Comparison of ENCODE assay signal across 9 cellular contexts in the genomic region with DNA sequence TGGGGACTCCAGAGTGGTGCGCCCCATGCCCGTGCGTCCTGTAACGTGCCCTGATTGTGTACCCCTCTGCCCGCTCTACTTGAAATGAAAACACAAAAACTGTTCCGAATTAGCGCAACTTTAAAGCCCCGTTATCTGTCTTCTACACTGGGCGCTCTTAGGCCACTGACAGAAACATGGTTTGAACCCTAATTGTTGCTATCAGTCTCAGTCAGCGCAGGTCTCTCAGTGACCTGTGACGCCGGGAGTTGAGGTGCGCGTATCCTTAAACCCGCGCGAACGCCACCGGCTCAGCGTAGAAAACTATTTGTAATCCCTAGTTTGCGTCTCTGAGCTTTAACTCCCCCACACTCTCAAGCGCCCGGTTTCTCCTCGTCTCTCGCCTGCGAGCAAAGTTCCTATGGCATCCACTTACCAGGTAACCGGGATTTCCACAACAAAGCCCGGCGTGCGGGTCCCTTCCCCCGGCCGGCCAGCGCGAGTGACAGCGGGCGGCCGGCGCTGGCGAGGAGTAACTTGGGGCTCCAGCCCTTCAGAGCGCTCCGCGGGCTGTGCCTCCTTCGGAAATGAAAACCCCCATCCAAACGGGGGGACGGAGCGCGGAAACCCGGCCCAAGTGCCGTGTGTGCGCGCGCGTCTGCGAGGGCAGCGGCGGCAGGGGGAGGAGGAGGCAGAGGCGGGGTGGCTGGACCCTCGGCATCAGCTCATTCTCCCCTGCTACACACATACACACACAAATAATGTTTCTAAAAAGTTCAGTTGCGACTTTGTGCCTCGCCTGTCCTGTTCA. TPM values are rescaled to one million over a fixed set of nuclear protein-coding genes. Genes with fewer than 3 reads are reported as not detected.
DNase-seq lines count a peak whose midpoint lies in the region; ATAC-seq, FAIRE-seq and TF ChIP-seq lines count a peak whose summit lies in the region.
"Had no signal": no experiment of that assay in that cellular context is flagged by ENCODE, and none has a peak within 500 bp of the region (broad histone marks: within the 10 kb centered on the region; RNA-seq: fewer than 3 reads in every experiment).

No MANE protein-coding gene starts in this region.

- no peaks in the 10 kb centered on the region for H3K9me3 Mint-ChIP-seq in endothelial cell (ENCODE audit: unreplicated experiment)

- H3K27me3 Mint-ChIP-seq in endothelial cell (ENCODE audit: unreplicated experiment): peaks cover 11% of the 10 kb centered on the region

- H3K27ac Mint-ChIP-seq in endothelial cell (ENCODE audit: unreplicated experiment): no peak overlapping the region

- peak overlapping the region; percentile 95 to 97 for H3K27ac ChIP-seq in A549
- peak overlapping the region; percentile 9 for H3K27ac ChIP-seq in thymus (ENCODE audit: low read depth)

- CTCF ChIA-PET in A549 (lab: Yijun Ruan, JAX): interaction anchor here (0.9 to 1.9 kb wide), 4 partner anchors 13 to 245 kb away, joined by 3 to 4 read pairs (median 4); no protein-coding TSS in a partner anchor

- 2% methylated on average over 36 of the region's 60 CpGs for WGBS in A549 (ENCODE audit: missing lambda C conversion rate)
- 2% methylated on average over 60 of the region's 60 CpGs for WGBS in thymus

- ATAC-seq in A549: peak; percentile 5 to 6; a peak in 4 of 6 replicates

- H3K4me1 ChIP-seq in A549 (peaks cover 62% of the 10 kb centered on the region), thymus (ENCODE audit: control insufficient read depth, insufficient read depth, low read length) (peaks cover 4% of the 10 kb centered on the region)

- peak; percentile 35 to 52 for DNase-seq in A549 (ENCODE audit: low read depth in 1 of 2, low spot score in 1 of 2)
- DNase-seq in H54 (ENCODE audit: insufficient read length, low spot score): no peak
- peak; percentile 46 for DNase-seq in activated CD4-positive, alpha-beta T cell treated with anti-CD3 and anti-CD28 coated beads for 48 hours
- peak; percentile 47 for DNase-seq in endothelial cell (ENCODE audit: low spot score)
- peak; percentile 26 for DNase-seq in mucosa of gallbladder (ENCODE audit: low spot score)
- no peak for DNase-seq in NOMO-1 (lab: John Stamatoyannopoulos, UW; ENCODE audit: unreplicated experiment in 2 of 2)
- no peak for DNase-seq in GM19240 (ENCODE audit: insufficient read length, low spot score)

- H3K9me3 ChIP-seq in A549 (no peaks in the 10 kb centered on the region), thymus (ENCODE audit: control insufficient read depth) (peaks cover 2% of the 10 kb centered on the region)

- TF ChIP-seq POLR2A in A549 (IDR thresholded peaks at IDR 0.05; ENCODE audit: low read length) (no peak), H54 (IDR thresholded peaks at IDR 0.05; ENCODE audit: low read depth, low read length) (no peak)

- H3K36me3 ChIP-seq in thymus (ENCODE audit: control insufficient read depth, insufficient read depth): no peaks in the 10 kb centered on the region

- POLR2A ChIA-PET in A549 (lab: Yijun Ruan, JAX): interaction anchor here (0.5 to 1.4 kb wide), 6 partner anchors 24 to 1485 kb away, joined by 3 to 6 read pairs (median 4); no protein-coding TSS in a partner anchor

- no peaks in the 10 kb centered on the region for H3K36me3 Mint-ChIP-seq in endothelial cell (ENCODE audit: low read depth, unreplicated experiment)

- peak overlapping the region; percentile 87 for H3K4me2 ChIP-seq in A549

- TF ChIP-seq CTCF in A549 (IDR thresholded peaks at IDR 0.05) (no peak), endothelial cell (IDR thresholded peaks at IDR 0.05; ENCODE audit: unreplicated experiment) (no peak)

- peaks cover 48% of the 10 kb centered on the region for H3K27me3 ChIP-seq in thymus (ENCODE audit: control insufficient read depth, insufficient read depth)

- H3K4me3 ChIP-seq in A549 (peak overlapping the region; percentile 77), thymus (ENCODE audit: low read length) (peak overlapping the region; percentile 61)

- TF ChIP-seq EP300 in A549 (IDR thresholded peaks at IDR 0.05): no peak

- H3K4me1 Mint-ChIP-seq in endothelial cell (ENCODE audit: unreplicated experiment): peaks cover 11% of the 10 kb centered on the region

- peak overlapping the region; percentile 94 for H3K4me3 Mint-ChIP-seq in endothelial cell (ENCODE audit: unreplicated experiment)

- no peak for FAIRE-seq in A549 (lab: Jason Lieb, UNC)
- FAIRE-seq in H54 (lab: Jason Lieb, UNC): peak; percentile 23
- FAIRE-seq: colon had no signal

- no peak for TF ChIP-seq RAD21 in A549 (conservative IDR thresholded peaks at IDR 0.05 in 1 of 2, IDR thresholded peaks at IDR 0.05 in 1 of 2)

TF ChIP-seq in A549, 52 proteins besides CTCF, POLR2A, EP300 and RAD21:
- TF ChIP-seq, protein P1, sequence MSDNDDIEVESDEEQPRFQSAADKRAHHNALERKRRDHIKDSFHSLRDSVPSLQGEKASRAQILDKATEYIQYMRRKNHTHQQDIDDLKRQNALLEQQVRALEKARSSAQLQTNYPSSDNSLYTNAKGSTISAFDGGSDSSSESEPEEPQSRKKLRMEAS (IDR thresholded peaks at IDR 0.05): peak; percentile 5; the same call in 1 of the 2 replicates
- TF ChIP-seq SMC3 (IDR thresholded peaks at IDR 0.05): no peak

RNA-seq across cellular contexts. Expression of gene GLIS3, which starts 0.7 kb away (rescaled TPM):
- 14.1 and 28.1 TPM in 2 replicates for polyA plus RNA-seq in A549 (2011; rRNA removed)
- polyA plus RNA-seq in A549 (2012; cell fraction: cytosol; rRNA removed): 5.7 and 7.2 TPM in 2 replicates
- 9.2 and 14.5 TPM in 2 replicates for polyA plus RNA-seq in A549 (2012; cell fraction: nucleus; rRNA removed)
- 14.2 to 15.2 TPM (median 14.3 TPM) in 3 replicates for polyA plus RNA-seq in A549 (2017; fragmentation: RNase III; extraction: RNeasy Plus Mini Kit Qiagen cat#74134 plus additional on column Dnase treatment)
- 270 and 286 TPM in 2 replicates for polyA minus RNA-seq in A549 (2011; rRNA and poly(A)+ RNA removed)
- 2.8 TPM for total RNA-seq in endothelial cell (ENCODE audit: unreplicated experiment)
- 120 TPM for total RNA-seq in mucosa of gallbladder
- polyA plus RNA-seq in thymus: 1.5 TPM

Comparison
In these comparisons a context has a peak if more than half of its experiments do, and no peak if none do; other contexts are left out.
1. DNase-seq: peak in A549 (2 of 2), activated CD4-positive, alpha-beta T cell treated with anti-CD3 and anti-CD28 coated beads for 48 hours (single experiment), endothelial cell (single experiment) and mucosa of gallbladder (single experiment); none in H54 (single experiment), NOMO-1 (0 of 2) and GM19240 (single experiment).
2. RNA of gene GLIS3, which starts 0.7 kb away (total RNA-seq): 120 TPM in mucosa of gallbladder (single experiment); 2.8 TPM in endothelial cell (single experiment); every median in the first group is over 10 times any median in the second.